Comparison of ENCODE assay signal across 8 cellular contexts in the genomic region with DNA sequence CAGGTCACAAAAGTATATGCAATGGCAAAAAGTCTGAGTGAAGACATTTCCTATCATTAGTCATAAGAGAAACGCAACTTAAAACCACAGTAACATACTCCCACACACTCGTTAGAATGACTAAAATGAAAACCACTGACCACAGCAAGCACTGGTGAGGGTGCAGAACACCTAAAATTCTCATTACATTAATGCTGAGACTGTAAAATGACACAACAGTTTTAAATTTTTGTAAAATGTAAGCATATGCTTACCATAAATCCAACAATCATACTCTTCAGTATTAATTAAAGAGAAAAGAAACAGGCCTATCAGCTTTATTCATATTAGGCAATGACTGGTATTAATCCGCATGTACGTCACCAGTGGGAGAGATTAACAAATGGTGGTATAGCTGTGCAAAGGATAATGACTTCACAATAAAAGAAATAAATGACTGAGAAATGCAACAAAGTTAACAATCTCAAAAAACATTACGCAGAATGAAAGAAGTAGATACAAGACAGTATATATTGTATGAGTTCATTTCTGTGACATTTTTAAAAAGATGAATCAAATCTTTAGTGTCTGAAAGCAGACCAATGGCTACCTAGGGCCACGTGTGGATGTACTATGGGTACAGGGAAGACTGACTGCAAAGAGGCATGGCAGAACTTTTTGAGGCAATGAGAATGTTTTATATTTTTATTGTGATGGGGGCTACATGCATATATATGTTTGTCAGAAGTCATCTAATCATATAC.
DNase-seq lines count a peak whose midpoint lies in the region; ATAC-seq, FAIRE-seq and TF ChIP-seq lines count a peak whose summit lies in the region.

No MANE protein-coding gene starts in this region.

- no peaks in the 10 kb centered on the region for H3K27me3 ChIP-seq in GM06990 (replicated peaks; ENCODE audit: control insufficient read depth, insufficient read depth, low read length)
- H3K27me3 ChIP-seq in HAP-1 (ENCODE audit: low read depth), result no peaks in the 10 kb centered on the region

- intact Hi-C loops in kidney (cut with DNase I), result no loop called here

- H3K4me3 Mint-ChIP-seq in activated T-helper 17 cell treated with anti-CD3 and anti-CD28 coated beads, Interleukin-2, amount 50 U/mL, for 72 hours, result peak overlapping the region; percentile 69

- peaks cover 39% of the 10 kb centered on the region for H3K36me3 Mint-ChIP-seq in activated T-helper 17 cell treated with anti-CD3 and anti-CD28 coated beads, Interleukin-2, amount 50 U/mL, for 72 hours (ENCODE audit: low read depth)

- peak; percentile 57 for DNase-seq in GM06990 (ENCODE audit: extremely low read depth, insufficient read length)
- peak; percentile 12 for DNase-seq in HK-2 (ENCODE audit: unreplicated experiment)
- no peak for DNase-seq in omental fat pad (ENCODE audit: low spot score)
- no peak for DNase-seq in kidney
- DNase-seq in activated gamma-delta T cell (lab: John Stamatoyannopoulos, UW), result no peak
- no peak for DNase-seq in HAP-1 (ENCODE audit: low spot score in 2 of 2)

- ATAC-seq in GM21515 (IDR thresholded peaks at IDR 0.05; ENCODE audit: unreplicated experiment), result peak; percentile 96
- ATAC-seq in activated T-helper 17 cell treated with anti-CD3 and anti-CD28 coated beads, Interleukin-2, amount 50 U/mL, for 72 hours (replicated peaks), result peak; percentile 76
- ATAC-seq in omental fat pad (ENCODE audit: low FRiP score), result peak; percentile 49

- FAIRE-seq in kidney (lab: Jason Lieb, UNC), result no peak

- no peak overlapping the region for H3K27ac ChIP-seq in kidney (ENCODE audit: low read depth in 2 of 2, low read length in 2 of 2)

- H3K36me3 ChIP-seq in GM06990 (ENCODE audit: control insufficient read depth, insufficient read depth, low read length) (no peaks in the 10 kb centered on the region), kidney (ENCODE audit: control insufficient read depth in 1 of 2, insufficient read depth in 2 of 2, low read length in 2 of 2) (no peaks in the 10 kb centered on the region), HAP-1 (replicated peaks) (no peaks in the 10 kb centered on the region)

- H3K4me1 ChIP-seq in kidney (ENCODE audit: control insufficient read depth in 1 of 2, insufficient read depth in 1 of 2, low read depth in 1 of 2, low read length in 2 of 2), result no peaks in the 10 kb centered on the region
- H3K4me1 ChIP-seq in HAP-1, result peaks cover 4% of the 10 kb centered on the region

- H3K4me3 ChIP-seq in GM06990 (replicated peaks; ENCODE audit: low read depth, low read length) (no peak overlapping the region), kidney (ENCODE audit: low read length in 2 of 2) (no peak overlapping the region), HAP-1 (no peak overlapping the region)

- H3K4me1 Mint-ChIP-seq in activated T-helper 17 cell treated with anti-CD3 and anti-CD28 coated beads, Interleukin-2, amount 50 U/mL, for 72 hours, result peaks cover 19% of the 10 kb centered on the region

- in situ Hi-C loops in HAP-1 (cut with MboI; ENCODE audit: low sequenced_read_pairs), result no loop called here

- H3K9me3 Mint-ChIP-seq in activated T-helper 17 cell treated with anti-CD3 and anti-CD28 coated beads, Interleukin-2, amount 50 U/mL, for 72 hours, result no peaks in the 10 kb centered on the region

- TF ChIP-seq CTCF in GM06990 (IDR thresholded peaks at IDR 0.05; ENCODE audit: insufficient read depth, low read length, poor library complexity, severe bottlenecking) (no peak), omental fat pad (IDR thresholded peaks at IDR 0.05) (no peak), kidney (IDR thresholded peaks at IDR 0.05; ENCODE audit: borderline replicate concordance, extremely low read depth, insufficient read depth) (no peak)

- peak overlapping the region; percentile 97 for H3K27ac Mint-ChIP-seq in activated T-helper 17 cell treated with anti-CD3 and anti-CD28 coated beads, Interleukin-2, amount 50 U/mL, for 72 hours

- H3K27me3 Mint-ChIP-seq in activated T-helper 17 cell treated with anti-CD3 and anti-CD28 coated beads, Interleukin-2, amount 50 U/mL, for 72 hours, result no peaks in the 10 kb centered on the region

- no peak overlapping the region for H3K9ac ChIP-seq in kidney (ENCODE audit: low read length in 2 of 2)

- H3K9me3 ChIP-seq in kidney (ENCODE audit: control insufficient read depth in 1 of 2, low read length in 2 of 2) (no peaks in the 10 kb centered on the region), HAP-1 (no peaks in the 10 kb centered on the region)

Comparison
In these comparisons a context has a peak if more than half of its experiments do, and no peak if none do; other contexts are left out.
1. DNase-seq: peak in GM06990 (single experiment) and HK-2 (single experiment); none in omental fat pad (single experiment), kidney (single experiment), activated gamma-delta T cell (single experiment) and HAP-1 (0 of 2).
2. Peak in every context shown above with its lines, with median percentiles within 50 percentile points of each other: ATAC-seq.